In genomic region chr16:61948414-61948813, GRCh38 we compare ENCODE assay signal across 38 cellular contexts.
"Had no signal": no experiment of that assay in that cellular context is flagged by ENCODE, and none has a peak within 500 bp of the region (broad histone marks: within the 10 kb centered on the region; RNA-seq: fewer than 3 reads in every experiment).

No MANE protein-coding gene starts in this region.

- H3K4me1 Mint-ChIP-seq: activated naive CD4-positive, alpha-beta T cell treated with anti-CD3 and anti-CD28 coated beads, Interleukin-2, amount 10 ng/mL, durations not matched to agents 7 days and 5 days; activated naive CD4-positive, alpha-beta T cell treated with anti-CD3 and anti-CD28 coated beads, Interleukin-2, amount 50 U/mL, for 24 hours; activated naive CD8-positive, alpha-beta T cell treated with anti-CD3 and anti-CD28 coated beads for 36 hours; activated naive CD8-positive, alpha-beta T cell treated with anti-CD3 and anti-CD28 coated beads, Interleukin-2, amount 10 ng/mL, durations not matched to agents 7 days and 5 days; activated naive CD8-positive, alpha-beta T cell treated with anti-CD3 and anti-CD28 coated beads, Interleukin-2, amount 50 U/mL, for 24 hours; activated T-helper 17 cell treated with anti-CD3 and anti-CD28 coated beads, Interleukin-2, amount 50 U/mL, for 72 hours; central memory CD8-positive, alpha-beta T cell had no signal

- DNase-seq: activated effector memory CD4-positive, alpha-beta T cell treated with anti-CD3 and anti-CD28 coated beads, Interleukin-2, amount 50 U/mL, for 16 hours; activated effector memory CD4-positive, alpha-beta T cell treated with Interleukin-2 at 50 U/mL for 16 hours; activated gamma-delta T cell; activated gamma-delta T cell treated with Interleukin-2 at 50 U/mL for 16 hours; activated naive CD4-positive, alpha-beta T cell; activated naive CD4-positive, alpha-beta T cell treated with anti-CD3 and anti-CD28 coated beads for 36 hours; activated naive CD4-positive, alpha-beta T cell treated with anti-CD3 and anti-CD28 coated beads, Interleukin-2, amount 10 ng/mL, durations not matched to agents 7 days and 5 days; activated naive CD4-positive, alpha-beta T cell treated with anti-CD3 and anti-CD28 coated beads, Interleukin-2, amount 50 U/mL, for 16 hours; activated naive CD4-positive, alpha-beta T cell treated with Interleukin-2 at 50 U/mL for 16 hours; activated naive CD8-positive, alpha-beta T cell treated with anti-CD3 and anti-CD28 coated beads for 36 hours; activated naive CD8-positive, alpha-beta T cell treated with anti-CD3 and anti-CD28 coated beads, Interleukin-2, amount 10 ng/mL, durations not matched to agents 7 days and 5 days; activated naive CD8-positive, alpha-beta T cell treated with anti-CD3 and anti-CD28 coated beads, Interleukin-2, amount 50 U/mL, for 24 hours; activated T-cell treated with anti-CD3 and anti-CD28 coated beads, Interleukin-2, amount 50 U/mL, for 1 hour; activated T-cell treated with anti-CD3 and anti-CD28 coated beads, Interleukin-2, amount 50 U/mL, for 24 hours; activated T-cell treated with anti-CD3 and anti-CD28 coated beads, Interleukin-2, amount 50 U/mL, for 4 hours; activated T-cell treated with anti-CD3 and anti-CD28 coated beads, Interleukin-2, amount 50 U/mL, for 48 hours; activated T-cell treated with anti-CD3 and anti-CD28 coated beads, Interleukin-2, amount 50 U/mL, for 72 hours; adrenal gland; amniotic stem cell; amygdala; anterior cingulate cortex; aorta; body of pancreas; brain microvascular endothelial cell; caudate nucleus; central memory CD4-positive, alpha-beta T cell; cerebellar nuclear complex had no signal

- H3K36me3 ChIP-seq: adrenal gland, ascending aorta, brain microvascular endothelial cell, breast epithelium, cardiac muscle cell had no signal

- H3K36me3 Mint-ChIP-seq: activated naive CD4-positive, alpha-beta T cell treated with anti-CD3 and anti-CD28 coated beads, Interleukin-2, amount 10 ng/mL, durations not matched to agents 7 days and 5 days; activated naive CD4-positive, alpha-beta T cell treated with anti-CD3 and anti-CD28 coated beads, Interleukin-2, amount 50 U/mL, for 24 hours; activated naive CD8-positive, alpha-beta T cell; activated naive CD8-positive, alpha-beta T cell treated with anti-CD3 and anti-CD28 coated beads for 36 hours; activated naive CD8-positive, alpha-beta T cell treated with anti-CD3 and anti-CD28 coated beads, Interleukin-2, amount 10 ng/mL, durations not matched to agents 7 days and 5 days; brain had no signal

- H3K27me3 ChIP-seq: adrenal gland, ascending aorta, body of pancreas, brain microvascular endothelial cell, breast epithelium, cardiac muscle cell had no signal

- H3K27me3 Mint-ChIP-seq: activated naive CD4-positive, alpha-beta T cell treated with anti-CD3 and anti-CD28 coated beads, Interleukin-2, amount 10 ng/mL, durations not matched to agents 7 days and 5 days; activated naive CD4-positive, alpha-beta T cell treated with anti-CD3 and anti-CD28 coated beads, Interleukin-2, amount 50 U/mL, for 24 hours; activated naive CD8-positive, alpha-beta T cell; activated naive CD8-positive, alpha-beta T cell treated with anti-CD3 and anti-CD28 coated beads for 36 hours; activated naive CD8-positive, alpha-beta T cell treated with anti-CD3 and anti-CD28 coated beads, Interleukin-2, amount 10 ng/mL, durations not matched to agents 7 days and 5 days; activated naive CD8-positive, alpha-beta T cell treated with anti-CD3 and anti-CD28 coated beads, Interleukin-2, amount 50 U/mL, for 24 hours; activated T-cell treated with anti-CD3 and anti-CD28 coated beads, Interleukin-2, amount 50 U/mL, for 24 hours; activated T-helper 17 cell treated with anti-CD3 and anti-CD28 coated beads, Interleukin-2, amount 50 U/mL, for 72 hours; brain; central memory CD8-positive, alpha-beta T cell had no signal

- H3K27ac Mint-ChIP-seq: activated naive CD4-positive, alpha-beta T cell treated with anti-CD3 and anti-CD28 coated beads for 36 hours; activated naive CD4-positive, alpha-beta T cell treated with anti-CD3 and anti-CD28 coated beads, Interleukin-2, amount 10 ng/mL, durations not matched to agents 7 days and 5 days; activated naive CD4-positive, alpha-beta T cell treated with anti-CD3 and anti-CD28 coated beads, Interleukin-2, amount 50 U/mL, for 24 hours; activated naive CD4-positive, alpha-beta T cell treated with anti-CD3 and anti-CD28 coated beads, Interleukin-2, amount 50 U/mL, for 72 hours; activated naive CD8-positive, alpha-beta T cell; activated naive CD8-positive, alpha-beta T cell treated with anti-CD3 and anti-CD28 coated beads for 36 hours; activated naive CD8-positive, alpha-beta T cell treated with anti-CD3 and anti-CD28 coated beads, Interleukin-2, amount 10 ng/mL, durations not matched to agents 7 days and 5 days; activated naive CD8-positive, alpha-beta T cell treated with anti-CD3 and anti-CD28 coated beads, Interleukin-2, amount 50 U/mL, for 24 hours; activated T-cell treated with anti-CD3 and anti-CD28 coated beads, Interleukin-2, amount 50 U/mL, for 24 hours; activated T-cell treated with anti-CD3 and anti-CD28 coated beads, Interleukin-2, amount 50 U/mL, for 72 hours; activated T-helper 1 cell treated with anti-CD3 and anti-CD28 coated beads, Interleukin-12 subunit alpha, Interleukin-12 subunit beta, Interleukin-2, Interleukin-4 antibody, amounts not matched to agents 30 ng/mL and 10 ng/mL and 1 ng/mL, durations not matched to agents 14 hours and 24 hours and 36 hours; activated T-helper 17 cell treated with anti-CD3 and anti-CD28 coated beads, Interleukin-2, amount 50 U/mL, for 72 hours; activated T-helper 2 cell treated with anti-CD3 and anti-CD28 coated beads, Interferon-gamma antibody, Interleukin-2, Interleukin-4, amounts not matched to agents 10 μg/mL and 5 μg/mL and 100 μg/mL, durations not matched to agents 14 hours and 24 hours and 36 hours; brain had no signal

- H3K9me3 Mint-ChIP-seq: brain had no signal

- ATAC-seq: activated naive CD4-positive, alpha-beta T cell treated with anti-CD3 and anti-CD28 coated beads, Interleukin-2, amount 50 U/mL, for 72 hours; activated naive CD8-positive, alpha-beta T cell treated with anti-CD3 and anti-CD28 coated beads, Interleukin-2, amount 50 U/mL, for 24 hours; activated T-cell treated with anti-CD3 and anti-CD28 coated beads, Interleukin-2, amount 50 U/mL, for 4 hours; activated T-cell treated with anti-CD3 and anti-CD28 coated beads, Interleukin-2, amount 50 U/mL, for 72 hours; activated T-helper 17 cell treated with anti-CD3 and anti-CD28 coated beads, Interleukin-2, amount 50 U/mL, for 72 hours; body of pancreas had no signal

- H3K4me1 ChIP-seq: adrenal gland, ascending aorta, body of pancreas, breast epithelium had no signal

- H3K4me3 Mint-ChIP-seq: activated naive CD4-positive, alpha-beta T cell treated with anti-CD3 and anti-CD28 coated beads for 36 hours; activated naive CD4-positive, alpha-beta T cell treated with anti-CD3 and anti-CD28 coated beads, Interleukin-2, amount 10 ng/mL, durations not matched to agents 7 days and 5 days; activated naive CD4-positive, alpha-beta T cell treated with anti-CD3 and anti-CD28 coated beads, Interleukin-2, amount 50 U/mL, for 24 hours; activated naive CD8-positive, alpha-beta T cell; activated naive CD8-positive, alpha-beta T cell treated with anti-CD3 and anti-CD28 coated beads for 36 hours; activated naive CD8-positive, alpha-beta T cell treated with anti-CD3 and anti-CD28 coated beads, Interleukin-2, amount 10 ng/mL, durations not matched to agents 7 days and 5 days; activated naive CD8-positive, alpha-beta T cell treated with anti-CD3 and anti-CD28 coated beads, Interleukin-2, amount 50 U/mL, for 24 hours; activated T-cell treated with anti-CD3 and anti-CD28 coated beads, Interleukin-2, amount 50 U/mL, for 24 hours; activated T-cell treated with anti-CD3 and anti-CD28 coated beads, Interleukin-2, amount 50 U/mL, for 4 hours; activated T-cell treated with anti-CD3 and anti-CD28 coated beads, Interleukin-2, amount 50 U/mL, for 72 hours; activated T-helper 1 cell treated with anti-CD3 and anti-CD28 coated beads, Interleukin-12 subunit alpha, Interleukin-12 subunit beta, Interleukin-2, Interleukin-4 antibody, amounts not matched to agents 30 ng/mL and 10 ng/mL and 1 ng/mL, durations not matched to agents 14 hours and 24 hours and 36 hours; activated T-helper 17 cell treated with anti-CD3 and anti-CD28 coated beads, Interleukin-2, amount 50 U/mL, for 72 hours; brain; central memory CD8-positive, alpha-beta T cell had no signal

- H3K9me3 ChIP-seq: adrenal gland, ascending aorta, body of pancreas, breast epithelium had no signal

- H3K4me3 ChIP-seq: adrenal gland, ascending aorta, body of pancreas, breast epithelium, cardiac muscle cell had no signal

- H3K27ac ChIP-seq: adrenal gland, ascending aorta, body of pancreas, brain microvascular endothelial cell, breast epithelium, cardiac muscle cell had no signal
